Comparison of ENCODE assay signal across 8 cellular contexts in the genomic region with DNA sequence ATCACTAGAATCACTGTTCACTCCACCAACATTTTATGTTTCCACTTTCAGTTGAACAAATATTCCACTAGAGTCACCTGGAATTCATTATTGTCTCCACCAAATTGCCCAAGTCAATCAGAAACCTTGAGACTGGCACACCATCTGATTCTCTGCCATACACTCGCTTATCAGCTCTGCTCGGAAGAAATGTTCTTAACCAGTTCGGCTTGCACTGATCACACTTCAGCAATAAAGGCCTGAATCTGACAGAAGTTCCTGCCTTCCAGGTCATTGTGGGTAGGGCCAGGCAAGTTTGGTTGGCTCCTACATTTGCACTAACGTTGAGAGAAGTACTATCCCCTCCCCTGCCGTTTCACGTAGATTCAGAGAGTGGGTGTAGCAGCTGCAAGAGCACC. TPM values are rescaled to one million over a fixed set of nuclear protein-coding genes. Genes with fewer than 3 reads are reported as not detected.
DNase-seq lines count a peak whose midpoint lies in the region; ATAC-seq, FAIRE-seq and TF ChIP-seq lines count a peak whose summit lies in the region.

No MANE protein-coding gene starts in this region.

- peak overlapping the region; percentile 78 for H3K27ac ChIP-seq in WERI-Rb-1
- peak overlapping the region; percentile 55 to 97 (median 90) for H3K27ac ChIP-seq in gastroesophageal sphincter
- peak overlapping the region in 20 of 21 experiments; percentile 84 to 99 (median 94) for H3K27ac ChIP-seq in skin epidermis

- H3K36me3 ChIP-seq in WERI-Rb-1 (peaks cover 40% of the 10 kb centered on the region), gastroesophageal sphincter (no peaks in the 10 kb centered on the region)

- ATAC-seq in GM19455 (IDR thresholded peaks at IDR 0.05; ENCODE audit: unreplicated experiment) = peak; percentile 47
- ATAC-seq in gastroesophageal sphincter = no peak

- no peak for FAIRE-seq in RCC 7860 (lab: Jason Lieb, UNC)

- no peak for TF ChIP-seq CTCF in WERI-Rb-1 (IDR thresholded peaks at IDR 0.05; ENCODE audit: low read depth, low read length)
- no peak for TF ChIP-seq CTCF in gastroesophageal sphincter (IDR thresholded peaks at IDR 0.05)
- TF ChIP-seq CTCF in GM20000 (IDR thresholded peaks at IDR 0.05; ENCODE audit: extremely low read depth, missing control alignments) = no peak

- no peak for TF ChIP-seq EP300 in gastroesophageal sphincter (IDR thresholded peaks at IDR 0.05)

- H3K9me3 ChIP-seq in WERI-Rb-1 (ENCODE audit: severe bottlenecking) (no peaks in the 10 kb centered on the region), gastroesophageal sphincter (no peaks in the 10 kb centered on the region)

- DNase-seq in WERI-Rb-1 = no peak
- no peak for DNase-seq in RCC 7860 (ENCODE audit: low spot score)
- no peak for DNase-seq in NCI-H1092 treated with DMSO at 0.1 percent for 48 hours (lab: John Stamatoyannopoulos, UW)
- no peak for DNase-seq in nucleus accumbens (lab: John Stamatoyannopoulos, UW)
- no peak for DNase-seq in GM20000 (ENCODE audit: low spot score)

- TF ChIP-seq POLR2A in gastroesophageal sphincter (IDR thresholded peaks at IDR 0.05) = no peak

- H3K4me1 ChIP-seq in gastroesophageal sphincter = peaks cover 0 to 63% (median 35%) of the 10 kb centered on the region in 3 donors

- H3K27me3 ChIP-seq in WERI-Rb-1 (ENCODE audit: insufficient read depth, low read depth, severe bottlenecking) (no peaks in the 10 kb centered on the region), gastroesophageal sphincter (no peaks in the 10 kb centered on the region)

- H3K4me3 ChIP-seq in WERI-Rb-1 (ENCODE audit: low read depth, low read length) = peak overlapping the region; percentile 74
- peak overlapping the region; percentile 63 to 85 for H3K4me3 ChIP-seq in gastroesophageal sphincter
- peak overlapping the region; percentile 70 to 98 (median 92) for H3K4me3 ChIP-seq in skin epidermis

- 0% methylated on average over 6 of the region's 6 CpGs; no CpG with 5 or more reads in 1 of the 2 donors for WGBS in gastroesophageal sphincter (ENCODE audit: low coverage in 1 of 2), 2 donors

RNA-seq across cellular contexts. Expression of gene TPM3, which starts 10.0 kb away (rescaled TPM):
- total RNA-seq in gastroesophageal sphincter = 100 to 1,000 TPM in 3 of 4 donors, 10 to 100 TPM in 1; 95.9 to 275 (median 151) TPM

RNA-seq across cellular contexts. Expression of gene CFAP141, which starts 24.2 kb away (rescaled TPM):
- not detected for total RNA-seq in gastroesophageal sphincter

RNA-seq across cellular contexts. Expression of gene NUP210L, which starts 27.1 kb away (rescaled TPM):
- total RNA-seq in gastroesophageal sphincter = not detected

RNA-seq across cellular contexts. Expression of gene UBAP2L, which starts 38.8 kb away (rescaled TPM):
- 10 to 100 TPM; 71.6 to 79.9 (median 75.1) TPM for total RNA-seq in gastroesophageal sphincter
